14 cellular contexts compared by ENCODE assay signal in the genomic region with DNA sequence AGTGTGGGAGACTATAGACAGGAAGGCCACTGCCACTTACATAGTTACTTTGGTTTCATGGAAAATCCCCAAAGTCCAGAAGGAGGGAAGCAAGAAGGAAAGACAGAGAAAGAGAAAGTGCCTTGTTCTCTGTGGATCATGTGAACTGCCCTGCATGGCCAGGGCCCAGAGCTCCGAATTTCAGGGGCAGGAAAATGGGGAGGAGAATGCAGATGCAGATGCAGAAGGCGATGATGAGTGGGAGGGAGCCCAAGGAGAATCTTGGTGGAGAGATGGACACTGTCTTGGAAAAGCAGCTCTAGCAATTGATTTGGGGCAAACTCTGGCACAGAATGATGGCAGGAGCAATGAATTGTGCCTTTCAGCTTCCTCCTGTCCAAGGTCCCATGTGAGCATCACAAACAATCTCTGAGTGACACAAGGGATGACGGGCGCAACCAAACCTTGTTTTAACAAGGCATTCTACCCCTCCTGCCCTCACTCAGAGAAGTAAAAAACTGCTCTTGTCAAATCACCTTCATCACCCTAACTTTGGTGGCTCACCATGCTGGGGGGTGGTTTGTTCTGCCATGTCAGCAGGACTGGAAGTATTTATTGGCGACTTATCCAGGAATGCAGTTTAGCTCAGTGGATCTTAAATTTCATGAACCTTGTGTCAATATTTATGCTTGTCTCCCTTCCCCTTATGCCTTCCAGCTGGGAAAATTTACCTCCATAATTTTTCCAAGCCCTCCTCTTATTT. TPM values are rescaled to one million over a fixed set of nuclear protein-coding genes. Genes with fewer than 3 reads are reported as not detected.
A peak's percentile ranks its signal among the peaks of the same experiment; 100 is the strongest.
DNase-seq lines count a peak whose midpoint lies in the region; ATAC-seq and TF ChIP-seq lines count a peak whose summit lies in the region.
"Had no signal": no experiment of that assay in that cellular context is flagged by ENCODE, and none has a peak within 500 bp of the region (broad histone marks: within the 10 kb centered on the region; RNA-seq: fewer than 3 reads in every experiment).

No MANE protein-coding gene starts in this region.

- H3K9ac ChIP-seq in BLaER1 (no peak overlapping the region), skeletal muscle tissue (ENCODE audit: low read depth in 1 of 3, low read length in 3 of 3) (no peak overlapping the region), neuronal stem cell (ENCODE audit: low read depth, low read length, poor library complexity) (no peak overlapping the region), PC-3 (ENCODE audit: low read length) (no peak overlapping the region)

- peaks cover 5% of the 10 kb centered on the region; the same call in 1 of the 2 replicates for H4K20me1 ChIP-seq in BLaER1
- no peaks in the 10 kb centered on the region for H4K20me1 ChIP-seq in PC-3 (ENCODE audit: low read length)

- no peaks in the 10 kb centered on the region for H3K9me3 Mint-ChIP-seq in IgD-negative memory B cell

- no peak for TF ChIP-seq POLR2A in esophagus squamous epithelium (IDR thresholded peaks at IDR 0.05)

- peaks cover 19 to 37% (median 31%) of the 10 kb centered on the region in 3 donors for H3K4me1 Mint-ChIP-seq in IgD-negative memory B cell

- no peak overlapping the region for H2BK120ac ChIP-seq in neuronal stem cell (ENCODE audit: low read depth, low read length)

- H3K9me3 ChIP-seq in BLaER1 (no peaks in the 10 kb centered on the region), esophagus squamous epithelium (no peaks in the 10 kb centered on the region), skeletal muscle tissue (ENCODE audit: control insufficient read depth in 3 of 3, low read length in 3 of 3) (no peaks in the 10 kb centered on the region), neuronal stem cell (replicated peaks in 1 of 2; ENCODE audit: control insufficient read depth in 2 of 2, insufficient read depth in 1 of 2, low read depth in 1 of 2, low read length in 2 of 2) (no peaks in the 10 kb centered on the region), PC-3 (ENCODE audit: low read length) (no peaks in the 10 kb centered on the region)

- DNase-seq in esophagus squamous epithelium (lab: John Stamatoyannopoulos, UW) (no peak), neuronal stem cell (ENCODE audit: low spot score) (no peak), PC-3 (no peak)
- DNase-seq: activated gamma-delta T cell; effector memory CD4-positive, alpha-beta T cell; NCI-H1694; stimulated activated CD4-positive, alpha-beta T cell treated with anti-CD3 and anti-CD28 coated beads, Interleukin-15, amount 100 ng/mL, for 24 hours; T1000 had no signal

- H3K79me1 ChIP-seq in neuronal stem cell (ENCODE audit: low read depth, low read length): no peaks in the 10 kb centered on the region

- no peak overlapping the region for H2AFZ ChIP-seq in neuronal stem cell (ENCODE audit: low read length)
- no peak overlapping the region for H2AFZ ChIP-seq in PC-3 (ENCODE audit: low read length)

- POLR2A ChIA-PET in PC-3 (lab: Charles Lee; ENCODE audit: unreplicated experiment): no interaction called here

- H3K27ac ChIP-seq in BLaER1 (no peak overlapping the region), esophagus squamous epithelium (peak overlapping the region in 3 of 4 donors; percentile 50 to 66 (median 57)), skeletal muscle tissue (ENCODE audit: low read depth, low read length) (peak overlapping the region; percentile 36), neuronal stem cell (replicated peaks; ENCODE audit: low read length) (no peak overlapping the region), PC-3 (ENCODE audit: low read length) (no peak overlapping the region)

- no peak overlapping the region for H3K4me3 ChIP-seq in BLaER1
- H3K4me3 ChIP-seq in esophagus squamous epithelium: no peak overlapping the region
- H3K4me3 ChIP-seq in skeletal muscle tissue (ENCODE audit: low read length in 3 of 3): no peak overlapping the region
- no peak overlapping the region for H3K4me3 ChIP-seq in neuronal stem cell (ENCODE audit: low read length in 2 of 2)
- no peak overlapping the region for H3K4me3 ChIP-seq in PC-3 (ENCODE audit: low read length)

- BruUV-seq in PC-3 (replicated peaks; lab: Mats Ljungman, UMichigan): no TSS peak

- CTCF ChIA-PET in PC-3 (lab: Charles Lee): no interaction called here

- H3K27me3 ChIP-seq in BLaER1 (peaks cover 95% of the 10 kb centered on the region), esophagus squamous epithelium (no peaks in the 10 kb centered on the region), skeletal muscle tissue (ENCODE audit: control insufficient read depth in 3 of 3, insufficient read depth in 3 of 3, low read length in 3 of 3) (peaks cover 0 to 14% (median 0%) of the 10 kb centered on the region in 3 donors), neuronal stem cell (ENCODE audit: control insufficient read depth in 3 of 3, insufficient read depth in 3 of 3, low read depth in 1 of 3, low read length in 3 of 3) (peaks cover 0 to 29% (median 0%) of the 10 kb centered on the region in 3 experiments), PC-3 (ENCODE audit: low read length) (no peaks in the 10 kb centered on the region)

- intact Hi-C loops in esophagus squamous epithelium (cut with DNase I): no loop called here
- intact Hi-C loops in PC-3 (cut with micrococcal nuclease): no loop called here

- H3K4me2 ChIP-seq in BLaER1: peak overlapping the region; percentile 59
- no peak overlapping the region for H3K4me2 ChIP-seq in neuronal stem cell (ENCODE audit: insufficient read depth, low read length, poor library complexity, severe bottlenecking)
- H3K4me2 ChIP-seq in PC-3 (ENCODE audit: low read length): no peak overlapping the region

- H2BK5ac ChIP-seq in neuronal stem cell (ENCODE audit: low read length): no peak overlapping the region

- no peak overlapping the region for H3K14ac ChIP-seq in neuronal stem cell (ENCODE audit: low read length)

- H3K9me2 ChIP-seq in PC-3 (replicated peaks; ENCODE audit: low read length): no peaks in the 10 kb centered on the region

- no peak overlapping the region for H2AK5ac ChIP-seq in neuronal stem cell (ENCODE audit: low read depth, low read length)

- TF ChIP-seq CTCF in esophagus squamous epithelium (IDR thresholded peaks at IDR 0.05): no peak
- no peak for TF ChIP-seq CTCF in PC-3 (conservative IDR thresholded peaks at IDR 0.05; ENCODE audit: low read depth, low read length)

- no peak overlapping the region for H4K91ac ChIP-seq in neuronal stem cell (ENCODE audit: low read depth, low read length, poor library complexity)

- H4K8ac ChIP-seq in neuronal stem cell (ENCODE audit: low read depth, low read length): no peak overlapping the region

- no peak overlapping the region for H3K23ac ChIP-seq in neuronal stem cell (ENCODE audit: low read depth, low read length, poor library complexity)

- ATAC-seq in GM18867 (IDR thresholded peaks at IDR 0.05; ENCODE audit: unreplicated experiment): no peak
- ATAC-seq in PC-3: no peak
- no peak for ATAC-seq in GM21737 (IDR thresholded peaks at IDR 0.05; ENCODE audit: unreplicated experiment)

- 72 to 80% methylated on average over 3 to 5 of the region's 5 CpGs for WGBS in esophagus squamous epithelium, 2 donors
- WGBS in neuronal stem cell (ENCODE audit: extremely low coverage in 2 of 2, insufficient read length in 2 of 2, insufficient replicate concordance in 1 of 2), 2 donors: no CpG with 5 or more reads among the region's 5 CpGs

- peak overlapping the region in 1 of 4 donors; percentile 79 for H3K4me3 Mint-ChIP-seq in IgD-negative memory B cell

- peaks cover 13% of the 10 kb centered on the region for H3K27me3 Mint-ChIP-seq in IgD-negative memory B cell

- H3K79me2 ChIP-seq in PC-3 (ENCODE audit: low read length): no peaks in the 10 kb centered on the region

- no peak overlapping the region for H3K18ac ChIP-seq in neuronal stem cell (ENCODE audit: low read length)

- no peak overlapping the region for H2BK12ac ChIP-seq in neuronal stem cell (ENCODE audit: low read length)

- H3K4me1 ChIP-seq in BLaER1: peaks cover 31% of the 10 kb centered on the region
- peaks cover 19 to 71% (median 20%) of the 10 kb centered on the region in 3 donors for H3K4me1 ChIP-seq in esophagus squamous epithelium
- H3K4me1 ChIP-seq in skeletal muscle tissue (ENCODE audit: control insufficient read depth in 3 of 3, insufficient read depth in 3 of 3, low read length in 3 of 3): peaks cover 69 to 84% (median 76%) of the 10 kb centered on the region in 3 donors
- H3K4me1 ChIP-seq in neuronal stem cell (ENCODE audit: control insufficient read depth in 2 of 2, insufficient read depth in 1 of 2, low read depth in 1 of 2, low read length in 2 of 2): peaks cover 4% of the 10 kb centered on the region in 2 donors
- H3K4me1 ChIP-seq in PC-3 (ENCODE audit: insufficient read depth, low read length): peaks cover 41% of the 10 kb centered on the region

- no peak overlapping the region for H2BK15ac ChIP-seq in neuronal stem cell (ENCODE audit: low read length)

- peak overlapping the region; percentile 2 to 90 (median 87) for H3K27ac Mint-ChIP-seq in IgD-negative memory B cell

- H3K4ac ChIP-seq in neuronal stem cell (ENCODE audit: low read length): no peak overlapping the region

- H3K36me3 Mint-ChIP-seq in IgD-negative memory B cell: no peaks in the 10 kb centered on the region

- H3K36me3 ChIP-seq in BLaER1 (no peaks in the 10 kb centered on the region), esophagus squamous epithelium (no peaks in the 10 kb centered on the region), skeletal muscle tissue (ENCODE audit: control insufficient read depth in 3 of 3, insufficient read depth in 3 of 3, low read length in 3 of 3) (no peaks in the 10 kb centered on the region), neuronal stem cell (replicated peaks in 1 of 2; ENCODE audit: control insufficient read depth in 2 of 2, insufficient read depth in 2 of 2, low read length in 2 of 2) (no peaks in the 10 kb centered on the region), PC-3 (ENCODE audit: low read depth, low read length) (no peaks in the 10 kb centered on the region)

- H3F3A ChIP-seq in PC-3 (ENCODE audit: low read length, unreplicated experiment): peaks cover 4% of the 10 kb centered on the region

RNA-seq across cellular contexts. Expression of a gene that starts 53.5 kb away (rescaled TPM):
- polyA plus RNA-seq in IgD-negative memory B cell: 1,475 TPM
- total RNA-seq in esophagus squamous epithelium (100 to 1,000 TPM in 3 of 4 donors, 10 to 100 TPM in 1; 50.2 to 558 (median 140) TPM), skeletal muscle tissue (30.3 TPM), PC-3 (2014; rRNA removed) (17.8 and 18.1 TPM in 2 replicates)
- 33.5 TPM for polyA plus RNA-seq in neuronal stem cell (2013, experiment 1 of 2)
- 31.5 TPM for polyA plus RNA-seq in neuronal stem cell (2013, experiment 2 of 2)

RNA-seq across cellular contexts. Expression of a gene that starts 55.4 kb away (rescaled TPM):
- polyA plus RNA-seq in IgD-negative memory B cell: not detected
- total RNA-seq in esophagus squamous epithelium: not detected
- total RNA-seq in skeletal muscle tissue: 1.0 TPM
- polyA plus RNA-seq in neuronal stem cell (2013, experiment 1 of 2): not detected
- not detected for polyA plus RNA-seq in neuronal stem cell (2013, experiment 2 of 2)
- not detected in 2 replicates for total RNA-seq in PC-3 (2014; rRNA removed)
- total RNA-seq: HT1080 had no signal

Comparison
In these comparisons a context has a peak if more than half of its experiments do, and no peak if none do; other contexts are left out.
1. H3K27ac ChIP-seq: peak in esophagus squamous epithelium (3 of 4) and skeletal muscle tissue (single experiment); none in BLaER1 (single experiment), neuronal stem cell (single experiment) and PC-3 (single experiment).